ENCODE assay signal across 8 cellular contexts in the genomic region with DNA sequence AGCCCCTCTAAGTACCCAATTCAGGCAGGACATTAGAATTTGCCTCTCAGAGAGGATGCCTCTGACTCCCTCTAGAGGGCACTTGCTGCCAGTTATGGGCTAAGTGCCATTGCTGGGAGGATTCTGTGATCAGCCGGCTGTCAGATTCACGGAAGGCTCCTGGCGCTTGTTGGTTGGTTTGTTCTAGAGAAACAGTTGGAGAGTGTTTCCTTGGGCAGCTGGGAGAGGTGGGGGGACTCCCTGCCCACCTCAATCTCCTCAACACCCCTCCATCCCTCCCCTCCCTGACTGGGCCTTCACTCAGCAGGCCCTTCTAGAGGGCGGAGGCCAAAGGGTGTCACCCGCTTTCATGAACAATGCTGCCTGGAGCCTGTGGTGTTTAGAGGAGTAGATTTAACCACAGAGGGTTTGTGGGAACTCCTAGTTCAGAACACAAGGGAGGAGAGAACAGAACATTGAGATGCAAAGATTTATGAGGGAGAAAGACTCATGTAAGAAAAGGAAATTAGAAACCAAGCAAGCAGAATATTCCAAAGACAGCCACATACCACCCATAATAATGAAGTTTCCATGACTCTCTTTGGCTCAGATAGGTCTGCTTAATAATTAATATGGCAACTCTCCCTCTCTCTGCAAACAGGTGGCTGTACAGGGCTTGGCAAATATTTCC. TPM values are rescaled to one million over a fixed set of nuclear protein-coding genes. Genes with fewer than 3 reads are reported as not detected.
DNase-seq lines count a peak whose midpoint lies in the region; ATAC-seq and TF ChIP-seq lines count a peak whose summit lies in the region.

No MANE protein-coding gene starts in this region.

- peak; percentile 81 for TF ChIP-seq CTCF in RWPE1 (conservative IDR thresholded peaks at IDR 0.05; ENCODE audit: low read depth)
- peak; percentile 97 for TF ChIP-seq CTCF in foreskin fibroblast (IDR thresholded peaks at IDR 0.05; ENCODE audit: low read depth, low read length)
- peak; percentile 69 to 88 (median 81) for TF ChIP-seq CTCF in thyroid gland (IDR thresholded peaks at IDR 0.05)

- no peak for ATAC-seq in HG03280 (IDR thresholded peaks at IDR 0.05; ENCODE audit: unreplicated experiment)

- intact Hi-C loops in thyroid gland (cut with DNase I), result no loop called here

- no peaks in the 10 kb centered on the region for H3K36me3 ChIP-seq in thyroid gland

- TF ChIP-seq POLR2A in thyroid gland (IDR thresholded peaks at IDR 0.05), result no peak

- WGBS in thyroid gland, 2 donors, result 16 to 17% methylated on average over 5 of the region's 5 CpGs

- H3K27ac ChIP-seq in RWPE1, result no peak overlapping the region
- no peak overlapping the region for H3K27ac ChIP-seq in thyroid gland

- POLR2A ChIA-PET in RWPE1 (lab: Yijun Ruan, JAX; ENCODE audit: low non-redundant PET), result no interaction called here

- no peak overlapping the region for H3K4me3 ChIP-seq in Jurkat, Clone E6-1 (ENCODE audit: low read length)
- no peak overlapping the region for H3K4me3 ChIP-seq in foreskin fibroblast (ENCODE audit: low read depth in 1 of 2, low read length in 2 of 2)
- H3K4me3 ChIP-seq in thyroid gland (replicated peaks in 1 of 3), result no peak overlapping the region

- H3K27me3 ChIP-seq in thyroid gland, result no peaks in the 10 kb centered on the region

- DNase-seq in DMS53 treated with DMSO at 0.1 percent for 48 hours (lab: John Stamatoyannopoulos, UW; ENCODE audit: unreplicated experiment) (peak; percentile 74), RWPE1 (ENCODE audit: low spot score) (peak; percentile 79), foreskin fibroblast (peak; percentile 57 to 82), occipital lobe (lab: John Stamatoyannopoulos, UW) (peak; percentile 45), thyroid gland (peak; percentile 77 to 81)
- DNase-seq in Jurkat, Clone E6-1 (ENCODE audit: low read depth, low spot score), result peak; percentile 48
- peak; percentile 83 for DNase-seq in activated effector memory CD4-positive, alpha-beta T cell treated with anti-CD3 and anti-CD28 coated beads, Interleukin-2, amount 50 U/mL, for 16 hours

- no peaks in the 10 kb centered on the region for H3K4me1 ChIP-seq in thyroid gland

- H3K9me3 ChIP-seq in thyroid gland, result no peaks in the 10 kb centered on the region

- CTCF ChIA-PET in RWPE1 (lab: Yijun Ruan, JAX), result interaction anchor here (0.8 to 1.5 kb wide), 2 partner anchors 15 to 73 kb away, joined by 3 read pairs; no protein-coding TSS in a partner anchor

RNA-seq across cellular contexts. Expression of gene ACP6, which starts 29.9 kb away (rescaled TPM):
- 20.7 TPM for polyA plus RNA-seq in Jurkat, Clone E6-1 (2012; ENCODE audit: insufficient read depth, insufficient read length)
- total RNA-seq in occipital lobe (16.5 TPM), thyroid gland (10 to 100 TPM; 28.9 to 36.0 (median 31.5) TPM)
